ENCODE assay signal across 16 cellular contexts in genomic region chr1:184893695-184894094, GRCh38.
"Had no signal": no experiment of that assay in that cellular context is flagged by ENCODE, and none has a peak within 500 bp of the region (broad histone marks: within the 10 kb centered on the region; RNA-seq: fewer than 3 reads in every experiment).

No MANE protein-coding gene starts in this region.

- DNase-seq: activated CD4-positive, alpha-beta memory T cell treated with anti-CD3 and anti-CD28 coated beads for 36 hours; activated CD4-positive, alpha-beta T cell treated with anti-CD3 and anti-CD28 coated beads for 36 hours; activated gamma-delta T cell; activated naive CD8-positive, alpha-beta T cell treated with anti-CD3 and anti-CD28 coated beads, Interleukin-2, amount 10 ng/mL, durations not matched to agents 7 days and 5 days; activated T-cell treated with anti-CD3 and anti-CD28 coated beads, Interleukin-2, amount 50 U/mL, for 48 hours; dorsolateral prefrontal cortex; nephron progenitor cell; occipital lobe; right lobe of liver; stimulated activated CD4-positive, alpha-beta T cell treated with anti-CD3 and anti-CD28 coated beads, Interleukin-1b, Interleukin-23, amount 100 ng/mL, for 48 hours; stomach; T-helper 2 cell; testis had no signal

- H3K36me3 ChIP-seq: right lobe of liver had no signal

- H3K4me1 Mint-ChIP-seq: nephron progenitor cell had no signal

- ATAC-seq: activated CD4-positive, alpha-beta T cell treated with anti-CD3 and anti-CD28 coated beads for 36 hours; esophagus mucosa; right lobe of liver had no signal

- H3K27ac Mint-ChIP-seq: activated CD4-positive, alpha-beta memory T cell treated with anti-CD3 and anti-CD28 coated beads for 36 hours; activated CD4-positive, alpha-beta T cell treated with anti-CD3 and anti-CD28 coated beads for 36 hours; activated naive CD8-positive, alpha-beta T cell treated with anti-CD3 and anti-CD28 coated beads, Interleukin-2, amount 10 ng/mL, durations not matched to agents 7 days and 5 days; nephron progenitor cell; progenitor cell of endocrine pancreas had no signal

- FAIRE-seq: endometrium had no signal

- H3K4me1 ChIP-seq: right lobe of liver had no signal

- H3K9me3 ChIP-seq: right lobe of liver, stomach, testis had no signal

- H3K4me3 Mint-ChIP-seq: activated CD4-positive, alpha-beta memory T cell treated with anti-CD3 and anti-CD28 coated beads for 36 hours; activated CD4-positive, alpha-beta T cell treated with anti-CD3 and anti-CD28 coated beads for 36 hours; activated naive CD8-positive, alpha-beta T cell treated with anti-CD3 and anti-CD28 coated beads, Interleukin-2, amount 10 ng/mL, durations not matched to agents 7 days and 5 days; nephron progenitor cell had no signal

- H3K27me3 Mint-ChIP-seq: activated CD4-positive, alpha-beta memory T cell treated with anti-CD3 and anti-CD28 coated beads for 36 hours; activated CD4-positive, alpha-beta T cell treated with anti-CD3 and anti-CD28 coated beads for 36 hours; activated naive CD8-positive, alpha-beta T cell treated with anti-CD3 and anti-CD28 coated beads, Interleukin-2, amount 10 ng/mL, durations not matched to agents 7 days and 5 days had no signal

- H3K4me3 ChIP-seq: dorsolateral prefrontal cortex, right lobe of liver, stomach, testis had no signal

- H3K27ac ChIP-seq: dorsolateral prefrontal cortex, right lobe of liver, testis had no signal

- H3K27me3 ChIP-seq: dorsolateral prefrontal cortex, right lobe of liver, stomach, testis had no signal

- H3K9me3 Mint-ChIP-seq: activated CD4-positive, alpha-beta memory T cell treated with anti-CD3 and anti-CD28 coated beads for 36 hours; nephron progenitor cell had no signal
